24 cellular contexts compared by ENCODE assay signal in the genomic region with DNA sequence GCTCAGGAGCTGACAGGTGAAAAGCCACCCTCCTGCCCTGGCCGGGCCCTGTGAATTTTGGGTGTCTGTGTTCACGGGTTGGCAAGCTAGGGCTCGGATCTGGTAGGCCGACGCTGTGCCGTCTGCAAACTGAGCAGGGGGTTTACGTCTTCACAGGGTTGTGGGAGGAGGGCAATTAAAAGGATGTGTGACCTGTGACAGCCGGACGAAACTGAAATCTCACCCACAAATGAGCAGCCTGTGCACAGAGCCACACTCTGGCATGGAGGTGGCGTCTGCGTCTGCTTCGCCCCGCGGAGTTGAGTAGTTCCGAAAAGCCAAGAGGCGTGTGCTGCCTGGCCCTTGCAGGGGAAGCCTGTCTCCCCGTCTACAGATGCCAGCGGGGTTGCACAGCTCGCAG.
"Had no signal": no experiment of that assay in that cellular context is flagged by ENCODE, and none has a peak within 500 bp of the region (broad histone marks: within the 10 kb centered on the region; RNA-seq: fewer than 3 reads in every experiment).

No MANE protein-coding gene starts in this region.

- ATAC-seq: stimulated activated memory B cell treated with anti-CD40 and anti-IgM and Interleukin-4, amounts not matched to agents 10 μg/mL and 1 μg/mL and 100 μg/mL, for 72 hours had no signal

- H3K4me3 Mint-ChIP-seq: activated naive CD4-positive, alpha-beta T cell treated with anti-CD3 and anti-CD28 coated beads for 36 hours; activated naive CD8-positive, alpha-beta T cell treated with anti-CD3 and anti-CD28 coated beads, Interleukin-2, amount 10 ng/mL, durations not matched to agents 7 days and 5 days; activated T-cell treated with anti-CD3 and anti-CD28 coated beads, Interleukin-2, amount 50 U/mL, for 72 hours; nephron progenitor cell; stimulated activated memory B cell treated with anti-CD40 and anti-IgM and Interleukin-4, amounts not matched to agents 10 μg/mL and 1 μg/mL and 100 μg/mL, for 72 hours had no signal

- H3K9me3 ChIP-seq: right lobe of liver, stomach, suprapubic skin, tibial nerve had no signal

- H3K4me3 ChIP-seq: coronary artery, lung, right lobe of liver, skin epidermis, stomach, suprapubic skin, tibial nerve had no signal

- DNase-seq: activated CD4-positive, alpha-beta T cell treated with anti-CD3 and anti-CD28 coated beads for 1 hour; activated CD4-positive, alpha-beta T cell treated with anti-CD3 and anti-CD28 coated beads, Interleukin-2, amount 50 U/mL, for 1 hour; activated CD8-positive, alpha-beta memory T cell treated with anti-CD3 and anti-CD28 coated beads for 24 hours; activated effector memory CD4-positive, alpha-beta T cell treated with Interleukin-2 at 50 U/mL for 16 hours; activated naive CD4-positive, alpha-beta T cell treated with anti-CD3 and anti-CD28 coated beads for 36 hours; activated naive CD8-positive, alpha-beta T cell treated with anti-CD3 and anti-CD28 coated beads, Interleukin-2, amount 10 ng/mL, durations not matched to agents 7 days and 5 days; amniotic stem cell; cerebellar nuclear complex; kidney; nephron progenitor cell; occipital lobe; right lobe of liver; stimulated activated CD4-positive, alpha-beta T cell treated with anti-CD3 and anti-CD28 coated beads, Interleukin-2, amount 100 ng/mL, for 24 hours; stomach; T-helper 1 cell had no signal

- H3K27me3 Mint-ChIP-seq: activated naive CD8-positive, alpha-beta T cell treated with anti-CD3 and anti-CD28 coated beads, Interleukin-2, amount 10 ng/mL, durations not matched to agents 7 days and 5 days; stimulated activated memory B cell treated with anti-CD40 and anti-IgM and Interleukin-4, amounts not matched to agents 10 μg/mL and 1 μg/mL and 100 μg/mL, for 72 hours had no signal

- H3K27ac Mint-ChIP-seq: activated naive CD4-positive, alpha-beta T cell treated with anti-CD3 and anti-CD28 coated beads for 36 hours; activated naive CD8-positive, alpha-beta T cell treated with anti-CD3 and anti-CD28 coated beads, Interleukin-2, amount 10 ng/mL, durations not matched to agents 7 days and 5 days; activated T-cell treated with anti-CD3 and anti-CD28 coated beads, Interleukin-2, amount 50 U/mL, for 72 hours; nephron progenitor cell; stimulated activated memory B cell treated with anti-CD40 and anti-IgM and Interleukin-4, amounts not matched to agents 10 μg/mL and 1 μg/mL and 100 μg/mL, for 72 hours had no signal

- H3K27ac ChIP-seq: coronary artery, epithelial cell of prostate, right lobe of liver, stomach, suprapubic skin, tibial nerve, WERI-Rb-1 had no signal

- H3K27me3 ChIP-seq: right lobe of liver, stomach, suprapubic skin, tibial nerve had no signal

- H3K4me1 ChIP-seq: right lobe of liver had no signal

- H3K4me1 Mint-ChIP-seq: activated naive CD8-positive, alpha-beta T cell treated with anti-CD3 and anti-CD28 coated beads, Interleukin-2, amount 10 ng/mL, durations not matched to agents 7 days and 5 days; stimulated activated memory B cell treated with anti-CD40 and anti-IgM and Interleukin-4, amounts not matched to agents 10 μg/mL and 1 μg/mL and 100 μg/mL, for 72 hours had no signal

- H3K9me3 Mint-ChIP-seq: activated naive CD4-positive, alpha-beta T cell treated with anti-CD3 and anti-CD28 coated beads for 36 hours; activated naive CD8-positive, alpha-beta T cell treated with anti-CD3 and anti-CD28 coated beads, Interleukin-2, amount 10 ng/mL, durations not matched to agents 7 days and 5 days; activated T-cell treated with anti-CD3 and anti-CD28 coated beads, Interleukin-2, amount 50 U/mL, for 72 hours; nephron progenitor cell; stimulated activated memory B cell treated with anti-CD40 and anti-IgM and Interleukin-4, amounts not matched to agents 10 μg/mL and 1 μg/mL and 100 μg/mL, for 72 hours had no signal
